10 cellular contexts compared by ENCODE assay signal in genomic region chr3:183883291-183884096, GRCh38. TPM values are rescaled to one million over a fixed set of nuclear protein-coding genes. Genes with fewer than 3 reads are reported as not detected.
A peak's percentile ranks its signal among the peaks of the same experiment; 100 is the strongest.
DNase-seq lines count a peak whose midpoint lies in the region; ATAC-seq, FAIRE-seq and TF ChIP-seq lines count a peak whose summit lies in the region.
"Had no signal": no experiment of that assay in that cellular context is flagged by ENCODE, and none has a peak within 500 bp of the region (broad histone marks: within the 10 kb centered on the region; RNA-seq: fewer than 3 reads in every experiment).

No MANE protein-coding gene starts in this region.

- no peaks in the 10 kb centered on the region for H3K9me3 ChIP-seq in cardiac muscle cell (ENCODE audit: low read depth)
- no peaks in the 10 kb centered on the region for H3K9me3 ChIP-seq in GM12878 (replicated peaks; ENCODE audit: control insufficient read depth, insufficient read depth, low read length)
- H3K9me3 ChIP-seq in upper lobe of right lung: no peaks in the 10 kb centered on the region

- DNase-seq in cardiac muscle cell (ENCODE audit: low read depth in 1 of 2, low spot score in 1 of 2) (no peak), cardiac septum (ENCODE audit: low spot score) (no peak), GM12878 (ENCODE audit: low read depth, low spot score) (no peak), memory B cell (ENCODE audit: low spot score in 2 of 2) (no peak), upper lobe of right lung (no peak), NCI-H187 (lab: John Stamatoyannopoulos, UW) (no peak)
- DNase-seq: KG1 had no signal

- H3K9ac ChIP-seq in GM12878 (ENCODE audit: control insufficient read depth, insufficient read depth, low read length): peak overlapping the region; percentile 88

- in situ Hi-C loops in GM12878 (cut with MboI): no loop called here

- intact Hi-C loops in cardiac septum (cut with DNase I) (no loop called here), GM12878 (cut with micrococcal nuclease; ENCODE audit: unreplicated experiment) (loop anchor here (1.0 kb wide), 2 partner anchors 365 to 414 kb away; partner anchors contain the start of gene ALG3), upper lobe of right lung (cut with DNase I) (no loop called here)

- peak overlapping the region; percentile 98 for H3K4me2 ChIP-seq in GM12878 (ENCODE audit: control insufficient read depth, insufficient read depth)

- peaks cover 29% of the 10 kb centered on the region for H3K4me1 Mint-ChIP-seq in memory B cell

- ATAC-seq in GM12878 (no peak), memory B cell (ENCODE audit: low read depth) (no peak), upper lobe of right lung (no peak), GM21381 (IDR thresholded peaks at IDR 0.05; ENCODE audit: unreplicated experiment) (no peak), HG02763 (IDR thresholded peaks at IDR 0.05; ENCODE audit: unreplicated experiment) (no peak)

- POLR2A ChIA-PET in GM12878 (lab: Charles Lee): no interaction called here

- H3K79me2 ChIP-seq in GM12878 (ENCODE audit: control insufficient read depth, insufficient read depth, low read length): peaks cover 48% of the 10 kb centered on the region

- H3K27ac ChIP-seq in cardiac muscle cell (no peak overlapping the region), GM12878 (ENCODE audit: control insufficient read depth, insufficient read depth) (peak overlapping the region; percentile 76), upper lobe of right lung (peak overlapping the region; percentile 84)

- TF ChIP-seq EP300 in GM12878 (IDR thresholded peaks at IDR 0.05; ENCODE audit: borderline replicate concordance in 1 of 2, control insufficient read depth in 1 of 2, low read depth in 2 of 2, low read length in 2 of 2): no peak

- H2AFZ ChIP-seq in GM12878 (ENCODE audit: control insufficient read depth, low read depth, low read length): no peak overlapping the region

- no peaks in the 10 kb centered on the region for H3K9me3 Mint-ChIP-seq in memory B cell

- 60% methylated on average over 16 of the region's 16 CpGs for WGBS in GM12878 (ENCODE audit: insufficient coverage, insufficient replicate concordance, low lambda C conversion rate, missing lambda C conversion rate)

- H3K36me3 Mint-ChIP-seq in memory B cell: peaks cover 1% of the 10 kb centered on the region

- peak overlapping the region; percentile 94 for H3K27ac Mint-ChIP-seq in memory B cell

- H3K4me3 ChIP-seq in cardiac muscle cell (peak overlapping the region; percentile 80), GM12878 (peak overlapping the region; percentile 94), upper lobe of right lung (peak overlapping the region; percentile 90)

- no peak for FAIRE-seq in GM12878 (lab: Jason Lieb, UNC)
- FAIRE-seq: G401.6 had no signal

- TF ChIP-seq CTCF in cardiac muscle cell (IDR thresholded peaks at IDR 0.05; ENCODE audit: low read depth, low read length) (no peak), GM12878 (IDR thresholded peaks at IDR 0.05 in 2 of 3, conservative IDR thresholded peaks at IDR 0.05 in 1 of 3; ENCODE audit: control insufficient read depth in 2 of 3, extremely low read depth in 1 of 3, insufficient read depth in 1 of 3, low read depth in 3 of 3, low read length in 3 of 3) (no peak), upper lobe of right lung (IDR thresholded peaks at IDR 0.05) (no peak)

- SMC1A ChIA-PET in GM12878 (lab: Charles Lee; ENCODE audit: uncharacterized antibody, unreplicated experiment): interaction anchor here (0.8 to 2.3 kb wide), 10 partner anchors 8 to 761 kb away, joined by 3 to 9 read pairs (median 4); no protein-coding TSS in a partner anchor

- no peak for TF ChIP-seq POLR2A in GM12878 (IDR thresholded peaks at IDR 0.05; ENCODE audit: low read depth, low read length)

- H3K36me3 ChIP-seq in cardiac muscle cell (no peaks in the 10 kb centered on the region), GM12878 (ENCODE audit: control insufficient read depth in 2 of 2, insufficient read depth in 2 of 2, low read length in 1 of 2) (peaks cover 0 to 8% of the 10 kb centered on the region in 2 experiments; a peak in 2 of 4 replicates), upper lobe of right lung (peaks cover 5% of the 10 kb centered on the region)

- H3K4me3 Mint-ChIP-seq in memory B cell: peak overlapping the region; percentile 100

- TSS peak; percentile 71 for BruUV-seq in GM12878 (replicated peaks; lab: Mats Ljungman, UMichigan)

- H3K27me3 ChIP-seq in cardiac muscle cell (peaks cover 13% of the 10 kb centered on the region), GM12878 (replicated peaks in 1 of 2; ENCODE audit: control insufficient read depth in 2 of 2, insufficient read depth in 2 of 2, low read length in 1 of 2) (no peaks in the 10 kb centered on the region), upper lobe of right lung (no peaks in the 10 kb centered on the region)

- no peak for TF ChIP-seq RAD21 in GM12878 (IDR thresholded peaks at IDR 0.05; ENCODE audit: insufficient read depth, low read depth, low read length)

- H4K20me1 ChIP-seq in GM12878 (ENCODE audit: control insufficient read depth, insufficient read depth): no peaks in the 10 kb centered on the region; the same call in none of the 2 replicates

- H3K4me1 ChIP-seq in cardiac muscle cell (ENCODE audit: low read depth): peaks cover 12% of the 10 kb centered on the region
- H3K4me1 ChIP-seq in GM12878 (ENCODE audit: control insufficient read depth, insufficient read depth, low read length): peaks cover 4% of the 10 kb centered on the region
- peaks cover 19% of the 10 kb centered on the region for H3K4me1 ChIP-seq in upper lobe of right lung

- peaks cover 2% of the 10 kb centered on the region for H3K27me3 Mint-ChIP-seq in memory B cell

- CTCF ChIA-PET in GM12878 (lab: Yijun Ruan, JAX): interaction anchor here (0.5 to 3.7 kb wide), 17 partner anchors 9 to 594 kb away, joined by 3 to 26 read pairs (median 4); partner anchors contain the start of gene ABCC5

- RAD21 ChIA-PET in GM12878 (lab: Charles Lee; ENCODE audit: unreplicated experiment): interaction anchor here (1.0 to 2.2 kb wide), 9 partner anchors 12 to 1169 kb away, joined by 3 to 19 read pairs (median 4); partner anchors contain the start of gene ABCC5

TF ChIP-seq in GM12878, 131 proteins besides CTCF, POLR2A, EP300 and RAD21 (continues in another document):
- TF ChIP-seq NFYA (IDR thresholded peaks at IDR 0.05; ENCODE audit: borderline replicate concordance, low read depth, low read length): no peak

RNA-seq across cellular contexts. Expression of gene PARL, which starts 1.2 kb away (rescaled TPM):
- total RNA-seq in cardiac muscle cell (37.5 and 44.6 TPM in 2 replicates), cardiac septum (57.2 TPM), GM12878 (2014; rRNA removed) (56.4 and 58.5 TPM in 2 replicates), GM12878 (2014; rRNA removed; fragmentation: Illumina TruSeq; extraction: Trizol) (55.3 and 56.8 TPM in 2 replicates), GM12878 (2021) (74.1 and 80.2 TPM in 2 replicates), upper lobe of right lung (44.8 TPM)
- polyA plus RNA-seq in cardiac muscle cell (82.2 and 99.9 TPM in 2 replicates), GM12878 (2011; rRNA removed) (75.4 and 78.6 TPM in 2 replicates), GM12878 (2014; fragmentation: Illumina TruSeq; extraction: Trizol) (58.6 and 70.7 TPM in 2 replicates), GM12878 (2014; fragmentation: Nextera tagmentation; extraction: Ambion mirVana) (10 to 100 TPM; 49.7 to 83.0 TPM), GM12878 (2014; rRNA removed) (75.0 and 75.9 TPM in 2 replicates), GM12878 (2016; fragmentation: Nextera tagmentation; extraction: Ambion mirVana) (100 to 1,000 TPM; 100 to 113 TPM)
- 36.8 and 38.1 TPM in 2 replicates for total RNA-seq in GM12878 (2013; cell fraction: nucleolus; rRNA removed)
- polyA plus RNA-seq in GM12878 (2011; ENCODE audit: low read depth): 44.9 TPM
- 47.4 and 60.1 TPM in 2 replicates for polyA plus RNA-seq in GM12878 (2011; cell fraction: cytosol; rRNA removed)
- polyA plus RNA-seq in GM12878 (2011; cell fraction: nucleus; rRNA removed): 24.1 and 24.3 TPM in 2 replicates
- 44.5 and 50.7 TPM in 2 replicates for polyA plus RNA-seq in GM12878 (2012)
- 30.2 and 33.6 TPM in 2 replicates for polyA minus RNA-seq in GM12878 (2011; rRNA and poly(A)+ RNA removed)
- polyA minus RNA-seq in GM12878 (2011; cell fraction: cytosol; rRNA and poly(A)+ RNA removed): 15.9 and 16.4 TPM in 2 replicates
- 7.5 and 11.4 TPM in 2 replicates for polyA minus RNA-seq in GM12878 (2011; cell fraction: nucleus; rRNA and poly(A)+ RNA removed)

RNA-seq across cellular contexts. Expression of gene MAP6D1, which starts 58.1 kb away (rescaled TPM):
- total RNA-seq in cardiac muscle cell: 7.8 and 8.1 TPM in 2 replicates
- 10.2 and 10.3 TPM in 2 replicates for polyA plus RNA-seq in cardiac muscle cell
- 2.3 TPM for total RNA-seq in cardiac septum
- total RNA-seq in GM12878 (2013; cell fraction: nucleolus; rRNA removed): not detected in 2 replicates
- 1.3 and 2.2 TPM in 2 replicates for total RNA-seq in GM12878 (2014; rRNA removed)
- total RNA-seq in GM12878 (2014; rRNA removed; fragmentation: Illumina TruSeq; extraction: Trizol): 0.54 TPM in 1 of 2 replicates, not detected in the other
- total RNA-seq in GM12878 (2021): 1.5 and 2.1 TPM in 2 replicates
- polyA plus RNA-seq in GM12878 (2011; ENCODE audit: low read depth): 0.34 TPM
- 0.32 TPM in 1 of 2 replicates, not detected in the other for polyA plus RNA-seq in GM12878 (2011; rRNA removed)
- polyA plus RNA-seq in GM12878 (2011; cell fraction: cytosol; rRNA removed): 0.27 and 0.38 TPM in 2 replicates
- 0.43 and 0.92 TPM in 2 replicates for polyA plus RNA-seq in GM12878 (2011; cell fraction: nucleus; rRNA removed)
- polyA plus RNA-seq in GM12878 (2012): 0.18 TPM in 1 of 2 replicates, not detected in the other
- polyA plus RNA-seq in GM12878 (2014; fragmentation: Illumina TruSeq; extraction: Trizol): 0.50 and 0.89 TPM in 2 replicates
- polyA plus RNA-seq in GM12878 (2014; fragmentation: Nextera tagmentation; extraction: Ambion mirVana): not detected
- 0.93 and 1.2 TPM in 2 replicates for polyA plus RNA-seq in GM12878 (2014; rRNA removed)
- polyA plus RNA-seq in GM12878 (2016; fragmentation: Nextera tagmentation; extraction: Ambion mirVana): 1 to 10 TPM in 1 of 2 experiments, under 1 TPM in 1; 0.84 to 1.3 TPM
- not detected in 2 replicates for polyA minus RNA-seq in GM12878 (2011; rRNA and poly(A)+ RNA removed)
- not detected in 2 replicates for polyA minus RNA-seq in GM12878 (2011; cell fraction: cytosol; rRNA and poly(A)+ RNA removed)
- 1.1 TPM in 1 of 2 replicates, not detected in the other for polyA minus RNA-seq in GM12878 (2011; cell fraction: nucleus; rRNA and poly(A)+ RNA removed)
- total RNA-seq in upper lobe of right lung: 1.2 TPM
